23 cellular contexts compared by ENCODE assay signal in genomic region chr14:102491786-102492522, GRCh38.
"Had no signal": no experiment of that assay in that cellular context is flagged by ENCODE, and none has a peak within 500 bp of the region (broad histone marks: within the 10 kb centered on the region; RNA-seq: fewer than 3 reads in every experiment).

No MANE protein-coding gene starts in this region.

- ATAC-seq: activated T-cell treated with anti-CD3 and anti-CD28 coated beads, Interleukin-2, amount 50 U/mL, for 72 hours had no signal

- DNase-seq: activated CD4-positive, alpha-beta memory T cell treated with anti-CD3 and anti-CD28 coated beads for 36 hours; activated CD4-positive, alpha-beta T cell treated with anti-CD3 and anti-CD28 coated beads for 4 hours; activated CD4-positive, CD25-positive, alpha-beta regulatory T cell; activated effector memory CD4-positive, alpha-beta T cell treated with Interleukin-2 at 50 U/mL for 16 hours; activated naive CD4-positive, alpha-beta T cell treated with anti-CD3 and anti-CD28 coated beads for 36 hours; activated naive CD8-positive, alpha-beta T cell treated with anti-CD3 and anti-CD28 coated beads, Interleukin-2, amount 10 ng/mL, durations not matched to agents 7 days and 5 days; activated T-cell treated with anti-CD3 and anti-CD28 coated beads, Interleukin-2, amount 50 U/mL, for 72 hours; amniotic stem cell; erythroblast; foreskin fibroblast; hippocampal formation; kidney glomerular epithelial cell; left ventricle myocardium inferior; naive B cell; retina; stimulated activated CD4-positive, alpha-beta T cell treated with anti-CD3 and anti-CD28 coated beads, Interleukin-4, amount 100 ng/mL, for 24 hours; substantia nigra; T1000; thyroid gland had no signal

- H3K4me3 ChIP-seq: left ventricle myocardium inferior, thyroid gland had no signal

- H3K9me3 Mint-ChIP-seq: activated CD4-positive, alpha-beta memory T cell treated with anti-CD3 and anti-CD28 coated beads for 36 hours; activated naive CD4-positive, alpha-beta T cell treated with anti-CD3 and anti-CD28 coated beads for 36 hours; activated naive CD8-positive, alpha-beta T cell treated with anti-CD3 and anti-CD28 coated beads, Interleukin-2, amount 10 ng/mL, durations not matched to agents 7 days and 5 days; activated T-cell treated with anti-CD3 and anti-CD28 coated beads, Interleukin-2, amount 50 U/mL, for 72 hours; memory B cell; naive B cell; stimulated activated naive CD8-positive, alpha-beta T cell treated with anti-CD3 and anti-CD28 coated beads, Interleukin-15, Interleukin-2, amounts not matched to agents 100 ng/mL and 50 ng/mL, for 24 hours; T-helper 1 cell treated with Interleukin-12 subunit alpha and Interleukin-12 subunit beta and Interleukin-4 antibody, amounts not matched to agents 30 μg/mL and 1 μg/mL, for 36 hours had no signal

- H3K9me3 ChIP-seq: left ventricle myocardium inferior, thyroid gland had no signal

- H3K36me3 ChIP-seq: thyroid gland had no signal

- H3K27me3 ChIP-seq: thyroid gland had no signal

- H3K4me1 Mint-ChIP-seq: activated naive CD8-positive, alpha-beta T cell treated with anti-CD3 and anti-CD28 coated beads, Interleukin-2, amount 10 ng/mL, durations not matched to agents 7 days and 5 days; memory B cell; naive B cell had no signal

- H3K4me1 ChIP-seq: thyroid gland had no signal

- H3K36me3 Mint-ChIP-seq: activated CD4-positive, alpha-beta memory T cell treated with anti-CD3 and anti-CD28 coated beads for 36 hours; activated naive CD8-positive, alpha-beta T cell treated with anti-CD3 and anti-CD28 coated beads, Interleukin-2, amount 10 ng/mL, durations not matched to agents 7 days and 5 days; memory B cell had no signal

- H3K27ac ChIP-seq: left ventricle myocardium inferior, thyroid gland had no signal

- H3K27ac Mint-ChIP-seq: activated CD4-positive, alpha-beta memory T cell treated with anti-CD3 and anti-CD28 coated beads for 36 hours; activated naive CD4-positive, alpha-beta T cell treated with anti-CD3 and anti-CD28 coated beads for 36 hours; activated naive CD8-positive, alpha-beta T cell treated with anti-CD3 and anti-CD28 coated beads, Interleukin-2, amount 10 ng/mL, durations not matched to agents 7 days and 5 days; activated T-cell treated with anti-CD3 and anti-CD28 coated beads, Interleukin-2, amount 50 U/mL, for 72 hours; memory B cell; progenitor cell of endocrine pancreas; stimulated activated naive CD8-positive, alpha-beta T cell treated with anti-CD3 and anti-CD28 coated beads, Interleukin-15, Interleukin-2, amounts not matched to agents 100 ng/mL and 50 ng/mL, for 24 hours; T-helper 1 cell treated with Interleukin-12 subunit alpha and Interleukin-12 subunit beta and Interleukin-4 antibody, amounts not matched to agents 30 μg/mL and 1 μg/mL, for 36 hours had no signal

- H3K4me3 Mint-ChIP-seq: activated CD4-positive, alpha-beta memory T cell treated with anti-CD3 and anti-CD28 coated beads for 36 hours; activated naive CD4-positive, alpha-beta T cell treated with anti-CD3 and anti-CD28 coated beads for 36 hours; activated naive CD8-positive, alpha-beta T cell treated with anti-CD3 and anti-CD28 coated beads, Interleukin-2, amount 10 ng/mL, durations not matched to agents 7 days and 5 days; activated T-cell treated with anti-CD3 and anti-CD28 coated beads, Interleukin-2, amount 50 U/mL, for 72 hours; memory B cell; naive B cell; stimulated activated naive CD8-positive, alpha-beta T cell treated with anti-CD3 and anti-CD28 coated beads, Interleukin-15, Interleukin-2, amounts not matched to agents 100 ng/mL and 50 ng/mL, for 24 hours; T-helper 1 cell treated with Interleukin-12 subunit alpha and Interleukin-12 subunit beta and Interleukin-4 antibody, amounts not matched to agents 30 μg/mL and 1 μg/mL, for 36 hours had no signal

- H3K27me3 Mint-ChIP-seq: activated CD4-positive, alpha-beta memory T cell treated with anti-CD3 and anti-CD28 coated beads for 36 hours; activated naive CD8-positive, alpha-beta T cell treated with anti-CD3 and anti-CD28 coated beads, Interleukin-2, amount 10 ng/mL, durations not matched to agents 7 days and 5 days; memory B cell; naive B cell; progenitor cell of endocrine pancreas; stimulated activated naive CD8-positive, alpha-beta T cell treated with anti-CD3 and anti-CD28 coated beads, Interleukin-15, Interleukin-2, amounts not matched to agents 100 ng/mL and 50 ng/mL, for 24 hours had no signal
